In genomic region chr4:182928061-182928460, GRCh38 we compare ENCODE assay signal across 8 cellular contexts. TPM values are rescaled to one million over a fixed set of nuclear protein-coding genes. Genes with fewer than 3 reads are reported as not detected.
DNase-seq lines count a peak whose midpoint lies in the region; ATAC-seq, FAIRE-seq and TF ChIP-seq lines count a peak whose summit lies in the region.

No MANE protein-coding gene starts in this region.

- H3K9me1 ChIP-seq in K562 (ENCODE audit: control insufficient read depth, insufficient read depth, low read length), result no peaks in the 10 kb centered on the region

- ATAC-seq in K562 (no peak), GM18870 (IDR thresholded peaks at IDR 0.05; ENCODE audit: unreplicated experiment) (no peak)

- peak; percentile 5 to 7 for DNase-seq in NOMO-1 (lab: John Stamatoyannopoulos, UW; ENCODE audit: unreplicated experiment in 2 of 2)
- no peak for DNase-seq in NOMO-1 treated with DMSO at 0.1 percent for 48 hours (lab: John Stamatoyannopoulos, UW; ENCODE audit: unreplicated experiment)
- DNase-seq in K562 (ENCODE audit: extremely low read depth in 1 of 4, low spot score in 3 of 4), result peak in 1 of 4 experiments; percentile 46
- no peak for DNase-seq in neural crest cell (ENCODE audit: low read depth, low spot score)
- no peak for DNase-seq in kidney
- no peak for DNase-seq in NCI-H1694 (lab: John Stamatoyannopoulos, UW)

- POLR2A ChIA-PET in K562 (lab: Yijun Ruan, JAX), result interaction anchor here (1.2 kb wide), 1 partner anchor 313 kb away, joined by 6 read pairs; no protein-coding TSS in a partner anchor

- H3K4me1 Mint-ChIP-seq in neural crest cell, result peaks cover 3% of the 10 kb centered on the region

- H3K27ac ChIP-seq in K562 (ENCODE audit: extremely low read depth, low read depth, low read length) (no peak overlapping the region), kidney (ENCODE audit: low read depth in 2 of 2, low read length in 2 of 2) (no peak overlapping the region)

- TF ChIP-seq CTCF in LNCAP (IDR thresholded peaks at IDR 0.05) (peak; percentile 14; the same call in 1 of the 2 replicates), K562 (IDR thresholded peaks at IDR 0.05 in 2 of 3, conservative IDR thresholded peaks at IDR 0.05 in 1 of 3; ENCODE audit: insufficient read depth in 2 of 3, low read depth in 1 of 3, low read length in 3 of 3) (peak; percentile 30 to 44 (median 37); a peak in 5 of 6 replicates), neural crest cell (conservative IDR thresholded peaks at IDR 0.05) (peak; percentile 40), kidney (IDR thresholded peaks at IDR 0.05; ENCODE audit: borderline replicate concordance, extremely low read depth, insufficient read depth) (no peak)

- H4K20me1 ChIP-seq in K562 (replicated peaks; ENCODE audit: control insufficient read depth, insufficient read depth, low read length), result no peaks in the 10 kb centered on the region

- H3K79me2 ChIP-seq in K562 (ENCODE audit: control insufficient read depth, insufficient read depth, low read length), result no peaks in the 10 kb centered on the region

- no peak overlapping the region for H3K9ac ChIP-seq in K562 (ENCODE audit: insufficient read depth in 1 of 2, low read depth in 2 of 2, low read length in 2 of 2)
- H3K9ac ChIP-seq in kidney (ENCODE audit: low read length in 2 of 2), result no peak overlapping the region

- no peaks in the 10 kb centered on the region for H3K9me3 Mint-ChIP-seq in neural crest cell

- H3K27ac Mint-ChIP-seq in neural crest cell (ENCODE audit: unreplicated experiment), result no peak overlapping the region

- H3K27me3 Mint-ChIP-seq in neural crest cell (ENCODE audit: low read depth), result no peaks in the 10 kb centered on the region

- FAIRE-seq in K562 (lab: Jason Lieb, UNC) (no peak), kidney (lab: Jason Lieb, UNC) (no peak)

- H3K4me3 Mint-ChIP-seq in neural crest cell, result no peak overlapping the region

- BruUV-seq in K562 (replicated peaks; lab: Mats Ljungman, UMichigan), result no TSS peak

- no peaks in the 10 kb centered on the region for H3K9me3 ChIP-seq in K562 (replicated peaks; ENCODE audit: control insufficient read depth, insufficient read depth, low read depth, low read length)
- no peaks in the 10 kb centered on the region for H3K9me3 ChIP-seq in kidney (ENCODE audit: control insufficient read depth in 1 of 2, low read length in 2 of 2)

- CTCF ChIA-PET in K562 (lab: Yijun Ruan, JAX; ENCODE audit: low intra/inter-chr PET ratio), result no interaction called here

- no peak overlapping the region for H3K4me2 ChIP-seq in K562 (ENCODE audit: insufficient read depth, low read length)

- peaks cover 0 to 2% of the 10 kb centered on the region in 2 experiments; a peak in 1 of 5 replicates for H3K27me3 ChIP-seq in K562 (ENCODE audit: control insufficient read depth in 2 of 2, insufficient read depth in 2 of 2, low read length in 2 of 2)

- no peak for TF ChIP-seq EP300 in K562 (IDR thresholded peaks at IDR 0.05; ENCODE audit: low read length)

- no peak for TF ChIP-seq POLR2A in K562 (conservative IDR thresholded peaks at IDR 0.05)

- H3K36me3 ChIP-seq in K562 (ENCODE audit: control insufficient read depth, insufficient read depth, low read length) (no peaks in the 10 kb centered on the region), kidney (ENCODE audit: control insufficient read depth in 1 of 2, insufficient read depth in 2 of 2, low read length in 2 of 2) (no peaks in the 10 kb centered on the region)

- H3K36me3 Mint-ChIP-seq in neural crest cell (ENCODE audit: low read depth), result no peaks in the 10 kb centered on the region

- H2AFZ ChIP-seq in K562 (ENCODE audit: low read depth, low read length), result no peak overlapping the region

- in situ Hi-C loops in K562 (cut with MboI), result no loop called here

- H3K4me1 ChIP-seq in K562 (replicated peaks in 1 of 2; ENCODE audit: control insufficient read depth in 2 of 2, insufficient read depth in 2 of 2, low read length in 2 of 2), result peaks cover 0 to 3% of the 10 kb centered on the region in 2 experiments; a peak in 1 of 5 replicates
- no peaks in the 10 kb centered on the region for H3K4me1 ChIP-seq in kidney (ENCODE audit: control insufficient read depth in 1 of 2, insufficient read depth in 1 of 2, low read depth in 1 of 2, low read length in 2 of 2)

- 29% methylated on average over 3 of the region's 3 CpGs for WGBS in K562 (ENCODE audit: insufficient coverage, low coverage, missing lambda C conversion rate)

- H3K4me3 ChIP-seq in K562 (no peak overlapping the region), kidney (ENCODE audit: low read length in 2 of 2) (no peak overlapping the region)

- peak in 1 of 2 experiments; percentile 12; a peak in 1 of 4 replicates for TF ChIP-seq RAD21 in K562 (CRISPR knock-in tag; conservative IDR thresholded peaks at IDR 0.05 in 1 of 2, IDR thresholded peaks at IDR 0.05 in 1 of 2)

- intact Hi-C loops in K562 (cut with micrococcal nuclease), result loop anchor here (5.0 kb wide), 2 partner anchors 121 to 276 kb away; no protein-coding TSS in a partner anchor
- intact Hi-C loops in kidney (cut with DNase I), result no loop called here

TF ChIP-seq in K562, 482 proteins besides CTCF, POLR2A, EP300 and RAD21:
- TF ChIP-seq CTCFL (IDR thresholded peaks at IDR 0.05; ENCODE audit: borderline replicate concordance, insufficient read depth, low read depth, low read length, poor library complexity, severe bottlenecking) (peak; percentile 46), SMARCA4 (IDR thresholded peaks at IDR 0.05) (peak; percentile 33; the same call in 1 of the 2 replicates), SMARCC2 (IDR thresholded peaks at IDR 0.05; ENCODE audit: low read depth) (no peak), MAFF (IDR thresholded peaks at IDR 0.05; ENCODE audit: low read length) (no peak)

RNA-seq across cellular contexts. Expression of gene DCTD, which starts 10.9 kb away (rescaled TPM):
- 102 and 114 TPM in 2 replicates for total RNA-seq in K562 (2011; cell fraction: chromatin; rRNA removed; ENCODE audit: low replicate concordance)
- total RNA-seq in K562 (2011; cell fraction: nucleolus; rRNA removed), result 84.7 and 95.4 TPM in 2 replicates
- total RNA-seq in K562 (2011; cell fraction: nucleoplasm; rRNA removed), result 123 and 174 TPM in 2 replicates
- total RNA-seq in K562 (2014; rRNA removed) (54.8 and 63.8 TPM in 2 replicates), K562 (2014; rRNA removed; fragmentation: Illumina TruSeq; extraction: Trizol) (71.6 and 81.9 TPM in 2 replicates), K562 (2015; rRNA removed; fragmentation: Illumina TruSeq; extraction: Trizol) (75.1 and 76.5 TPM in 2 replicates), K562 (2021) (93.7 and 101 TPM in 2 replicates), neural crest cell (120 and 122 TPM in 2 replicates), kidney (99.6 TPM)
- polyA plus RNA-seq in K562 (2011; rRNA removed) (113 and 114 TPM in 2 replicates), K562 (2014; fragmentation: Illumina TruSeq; extraction: Trizol) (94.6 and 99.4 TPM in 2 replicates), K562 (2014; fragmentation: Nextera tagmentation; extraction: Ambion mirVana) (10 to 100 TPM; 38.7 to 51.8 TPM), K562 (2014; rRNA removed) (80.0 and 81.8 TPM in 2 replicates), kidney (ENCODE audit: insufficient read depth, low read depth, low replicate concordance) (54.9 TPM)
- 83.1 and 112 TPM in 2 replicates for polyA plus RNA-seq in K562 (2011; cell fraction: cytosol; rRNA removed)
- polyA plus RNA-seq in K562 (2011; cell fraction: nucleus; rRNA removed), result 148 and 169 TPM in 2 replicates
- polyA plus RNA-seq in K562 (2012), result 77.9 and 94.5 TPM in 2 replicates
- 128 and 153 TPM in 2 replicates for polyA minus RNA-seq in K562 (2011; rRNA and poly(A)+ RNA removed)
- polyA minus RNA-seq in K562 (2011; cell fraction: cytosol; rRNA and poly(A)+ RNA removed), result 40.1 and 42.8 TPM in 2 replicates
- polyA minus RNA-seq in K562 (2011; cell fraction: nucleus; rRNA and poly(A)+ RNA removed), result 45.5 and 68.2 TPM in 2 replicates

Comparison
In these comparisons a context has a peak if more than half of its experiments do, and no peak if none do; other contexts are left out.
1. DNase-seq: peak in NOMO-1 (2 of 2); none in NOMO-1 treated with DMSO at 0.1 percent for 48 hours (single experiment), neural crest cell (single experiment), kidney (single experiment) and NCI-H1694 (single experiment).